ENCODE assay signal across 24 cellular contexts in the genomic region with DNA sequence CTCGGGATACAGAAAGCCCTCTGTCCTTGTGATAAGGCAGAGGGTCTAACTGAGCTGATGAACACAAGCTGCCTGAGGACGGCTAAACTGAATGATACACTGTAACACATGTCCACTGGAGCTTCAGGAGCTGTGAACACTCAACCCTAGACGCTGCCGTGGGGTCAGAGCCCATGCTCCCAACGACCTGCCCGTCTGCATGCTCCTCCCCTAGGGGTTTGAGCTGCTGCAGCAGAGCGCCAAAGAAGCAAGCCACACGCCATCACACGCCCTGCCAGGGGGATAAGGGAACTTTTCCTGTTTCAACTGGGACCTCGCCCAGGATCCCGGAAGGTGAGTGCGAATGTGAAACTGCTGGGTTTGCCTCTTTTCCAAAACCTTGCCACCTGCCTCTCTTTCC.
"Had no signal": no experiment of that assay in that cellular context is flagged by ENCODE, and none has a peak within 500 bp of the region (broad histone marks: within the 10 kb centered on the region; RNA-seq: fewer than 3 reads in every experiment).

No MANE protein-coding gene starts in this region.

- ATAC-seq: HepG2 had no signal

- H3K27me3 ChIP-seq: MG63, SJSA1 had no signal

- H3K27ac ChIP-seq: SJSA1, SK-N-MC had no signal

- H3K9me3 ChIP-seq: MG63, SJSA1 had no signal

- H3K4me3 ChIP-seq: MG63, SJSA1, SK-N-MC had no signal

- H3K4me1 ChIP-seq: SJSA1 had no signal

- H3K36me3 ChIP-seq: MG63, SJSA1 had no signal

- DNase-seq: IMR-90, Karpas-422, KG1, MG63, NCI-H1092, NCI-H1105 treated with DMSO at 0.1 percent for 48 hours, NCI-H1417 treated with DMSO at 0.1 percent for 48 hours, NCI-H146, NCI-H1694 treated with DMSO at 0.1 percent for 48 hours, NCI-H1930, NCI-H2081, NCI-H2107, NCI-H226, NCI-H446, NCI-H510A, NCI-H524 treated with DMSO at 0.1 percent for 48 hours, NCI-H69, NCI-H774, Right ventricle myocardium superior, RPMI8226, SIG-M5 had no signal
